Comparison of ENCODE assay signal across 22 cellular contexts in genomic region chrX:146396409-146396808, GRCh38.
"Had no signal": no experiment of that assay in that cellular context is flagged by ENCODE, and none has a peak within 500 bp of the region (broad histone marks: within the 10 kb centered on the region; RNA-seq: fewer than 3 reads in every experiment).

No MANE protein-coding gene starts in this region.

- H3K27me3 Mint-ChIP-seq: activated B cell treated with CpG ODN at 0.5 μM for 24 hours; activated CD4-positive, alpha-beta T cell treated with anti-CD3 and anti-CD28 coated beads for 36 hours; activated naive CD4-positive, alpha-beta T cell treated with anti-CD3 and anti-CD28 coated beads, Interleukin-2, amount 10 ng/mL, durations not matched to agents 7 days and 5 days; natural killer cell treated with Interleukin-12 subunit alpha and Interleukin-12 subunit beta and Interleukin-15 and Interleukin-18, amount 100 ng/mL, for 72 hours; stimulated activated naive CD8-positive, alpha-beta T cell treated with anti-CD3 and anti-CD28 coated beads, Interleukin-15, amount 100 ng/mL, for 72 hours had no signal

- H3K36me3 ChIP-seq: heart right ventricle, left lung, tibial artery had no signal

- H3K27me3 ChIP-seq: heart right ventricle, left lung, tibial artery had no signal

- H3K9ac ChIP-seq: parathyroid adenoma had no signal

- H3K79me2 ChIP-seq: parathyroid adenoma had no signal

- H2AFZ ChIP-seq: parathyroid adenoma had no signal

- H3K9me3 ChIP-seq: left lung, tibial artery had no signal

- H3K4me3 ChIP-seq: coronary artery, heart right ventricle, left lung, tibial artery had no signal

- H3K27ac Mint-ChIP-seq: activated B cell treated with CpG ODN at 0.5 μM for 24 hours; activated CD4-positive, alpha-beta T cell treated with anti-CD3 and anti-CD28 coated beads for 36 hours; activated naive CD4-positive, alpha-beta T cell treated with anti-CD3 and anti-CD28 coated beads, Interleukin-2, amount 10 ng/mL, durations not matched to agents 7 days and 5 days; activated T-cell treated with anti-CD3 and anti-CD28 coated beads, Interleukin-2, amount 50 U/mL, for 72 hours; natural killer cell treated with Interleukin-12 subunit alpha and Interleukin-12 subunit beta and Interleukin-15 and Interleukin-18, amount 100 ng/mL, for 72 hours; T-helper 1 cell treated with Interleukin-12 subunit alpha and Interleukin-12 subunit beta and Interleukin-4 antibody, amounts not matched to agents 30 μg/mL and 1 μg/mL, for 36 hours had no signal

- H3K9me3 Mint-ChIP-seq: natural killer cell treated with Interleukin-12 subunit alpha and Interleukin-12 subunit beta and Interleukin-15 and Interleukin-18, amount 100 ng/mL, for 72 hours had no signal

- H3K4me1 ChIP-seq: heart right ventricle, left lung, parathyroid adenoma, tibial artery had no signal

- H3K36me3 Mint-ChIP-seq: activated naive CD4-positive, alpha-beta T cell treated with anti-CD3 and anti-CD28 coated beads, Interleukin-2, amount 10 ng/mL, durations not matched to agents 7 days and 5 days had no signal

- H3K4me3 Mint-ChIP-seq: activated B cell treated with CpG ODN at 0.5 μM for 24 hours; activated CD4-positive, alpha-beta T cell treated with anti-CD3 and anti-CD28 coated beads for 36 hours; activated naive CD4-positive, alpha-beta T cell treated with anti-CD3 and anti-CD28 coated beads, Interleukin-2, amount 10 ng/mL, durations not matched to agents 7 days and 5 days; activated T-cell treated with anti-CD3 and anti-CD28 coated beads, Interleukin-2, amount 50 U/mL, for 72 hours; natural killer cell treated with Interleukin-12 subunit alpha and Interleukin-12 subunit beta and Interleukin-15 and Interleukin-18, amount 100 ng/mL, for 72 hours; stimulated activated naive CD8-positive, alpha-beta T cell treated with anti-CD3 and anti-CD28 coated beads, Interleukin-15, amount 100 ng/mL, for 72 hours; T-helper 1 cell treated with Interleukin-12 subunit alpha and Interleukin-12 subunit beta and Interleukin-4 antibody, amounts not matched to agents 30 μg/mL and 1 μg/mL, for 36 hours had no signal

- H3K4me1 Mint-ChIP-seq: activated B cell treated with CpG ODN at 0.5 μM for 24 hours; activated CD4-positive, alpha-beta T cell treated with anti-CD3 and anti-CD28 coated beads for 36 hours; activated naive CD4-positive, alpha-beta T cell treated with anti-CD3 and anti-CD28 coated beads, Interleukin-2, amount 10 ng/mL, durations not matched to agents 7 days and 5 days; stimulated activated naive CD8-positive, alpha-beta T cell treated with anti-CD3 and anti-CD28 coated beads, Interleukin-15, amount 100 ng/mL, for 72 hours had no signal

- DNase-seq: activated B cell treated with CpG ODN at 0.5 μM for 24 hours; activated CD4-positive, alpha-beta T cell treated with anti-CD3 and anti-CD28 coated beads for 36 hours; activated CD4-positive, alpha-beta T cell treated with anti-CD3 and anti-CD28 coated beads, Interleukin-2, amount 50 U/mL, for 48 hours; activated effector memory CD4-positive, alpha-beta T cell treated with Interleukin-2 at 50 U/mL for 16 hours; activated naive CD4-positive, alpha-beta T cell treated with anti-CD3 and anti-CD28 coated beads, Interleukin-2, amount 10 ng/mL, durations not matched to agents 7 days and 5 days; activated T-cell treated with anti-CD3 and anti-CD28 coated beads, Interleukin-2, amount 50 U/mL, for 72 hours; amygdala; cerebellar nuclear complex; foreskin fibroblast; heart right ventricle; kidney; left lung; right cardiac atrium; stimulated activated CD4-positive, alpha-beta T cell treated with anti-CD3 and anti-CD28 coated beads, Interleukin-1b, Interleukin-23, amount 100 ng/mL, for 48 hours; stimulated activated naive CD8-positive, alpha-beta T cell treated with anti-CD3 and anti-CD28 coated beads, Interleukin-15, amount 100 ng/mL, for 72 hours; T1000; tibial artery had no signal

- H3K27ac ChIP-seq: coronary artery, epithelial cell of prostate, heart right ventricle, left lung, parathyroid adenoma, tibial artery had no signal
